8 cellular contexts compared by ENCODE assay signal in the genomic region with DNA sequence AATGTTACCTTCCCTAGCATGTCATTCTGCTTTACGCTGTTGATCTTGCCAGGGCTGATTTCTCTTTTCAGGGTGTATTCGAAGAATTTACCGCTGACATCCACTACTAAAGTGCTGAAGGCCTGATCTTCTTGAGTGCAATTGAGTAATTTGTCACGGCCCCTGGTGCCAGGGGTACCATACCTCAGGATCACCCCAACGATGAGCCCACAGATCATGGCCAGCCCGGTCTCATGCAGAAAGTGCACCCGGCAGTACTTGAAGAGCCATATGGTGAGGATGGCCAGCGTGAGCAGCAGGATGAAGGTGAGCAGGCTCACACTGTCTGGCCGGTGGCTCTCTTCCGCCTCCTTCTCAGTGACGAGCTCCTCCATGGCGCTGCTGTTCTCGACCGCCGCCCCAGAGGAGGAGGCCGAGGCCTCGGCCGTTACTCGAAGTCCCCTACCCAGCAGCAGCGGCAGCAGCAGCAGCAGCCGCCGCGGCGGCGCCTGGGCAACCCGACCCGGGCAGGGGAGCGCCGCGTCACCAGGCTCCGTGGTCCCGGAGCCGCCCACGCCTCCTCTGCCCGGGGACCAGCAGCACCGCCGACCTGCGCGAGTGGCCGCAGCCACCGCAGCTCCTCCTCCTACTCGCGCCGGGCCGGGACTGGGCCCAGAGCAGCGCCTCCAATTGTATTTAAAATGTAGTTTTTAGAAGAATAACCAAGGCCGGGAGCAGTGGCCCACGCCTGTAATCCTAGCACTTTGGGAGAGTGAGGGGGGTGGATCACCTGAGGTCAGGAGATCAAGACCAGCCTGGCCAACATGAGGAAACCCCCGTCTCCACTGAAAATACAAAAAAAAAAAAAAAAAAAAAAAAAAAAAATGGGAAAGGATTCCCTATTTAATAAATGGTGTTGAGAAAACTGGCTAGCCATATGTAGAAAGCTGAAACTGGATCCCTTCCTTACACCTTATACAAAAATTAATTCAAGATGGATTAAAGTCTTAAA. TPM values are rescaled to one million over a fixed set of nuclear protein-coding genes. Genes with fewer than 3 reads are reported as not detected.
A peak's percentile ranks its signal among the peaks of the same experiment; 100 is the strongest.
DNase-seq lines count a peak whose midpoint lies in the region; ATAC-seq and TF ChIP-seq lines count a peak whose summit lies in the region.

No MANE protein-coding gene starts in this region.

- no peaks in the 10 kb centered on the region for H3K9me3 Mint-ChIP-seq in natural killer cell treated with Interleukin-12 subunit alpha and Interleukin-12 subunit beta and Interleukin-15 and Interleukin-18, amount 100 ng/mL, for 72 hours

- WGBS in aorta, 2 donors = 12% methylated on average over 49 of the region's 49 CpGs

- TF ChIP-seq CTCF in fibroblast of mammary gland (conservative IDR thresholded peaks at IDR 0.05; ENCODE audit: control insufficient read depth, insufficient read depth, low read depth, low read length) = no peak

- ATAC-seq in HG03103 (IDR thresholded peaks at IDR 0.05; ENCODE audit: low read depth, unreplicated experiment) (peak; percentile 58), aorta (ENCODE audit: low FRiP score) (peak; percentile 84)
- ATAC-seq in natural killer cell treated with Interleukin-12 subunit alpha and Interleukin-12 subunit beta and Interleukin-15 and Interleukin-18, amount 100 ng/mL, for 72 hours = peak; percentile 90 to 94

- no peaks in the 10 kb centered on the region for H3K9me3 ChIP-seq in aorta (ENCODE audit: control insufficient read depth, low read length)

- in situ Hi-C loops in KBM-7 (cut with MboI; ENCODE audit: low pct_unique_long_range_greater_than_20kb, low sequenced_read_pairs) = no loop called here

- H3K4me3 Mint-ChIP-seq in natural killer cell treated with Interleukin-12 subunit alpha and Interleukin-12 subunit beta and Interleukin-15 and Interleukin-18, amount 100 ng/mL, for 72 hours = peak overlapping the region; percentile 76

- intact Hi-C loops in aorta (cut with DNase I) = no loop called here

- no peaks in the 10 kb centered on the region for H3K36me3 ChIP-seq in aorta (ENCODE audit: control insufficient read depth in 1 of 2, insufficient read depth in 2 of 2, low read length in 1 of 2)

- peak; percentile 54 for DNase-seq in EL
- peak in 2 of 3 experiments; percentile 10 to 31 for DNase-seq in activated CD8-positive, alpha-beta memory T cell treated with anti-CD3 and anti-CD28 coated beads for 48 hours (ENCODE audit: low read depth in 2 of 3, low spot score in 2 of 3)
- DNase-seq in fibroblast of mammary gland (ENCODE audit: low read depth) = peak; percentile 30
- DNase-seq in natural killer cell treated with Interleukin-12 subunit alpha and Interleukin-12 subunit beta and Interleukin-15 and Interleukin-18, amount 100 ng/mL, for 72 hours (ENCODE audit: low spot score) = no peak
- DNase-seq in aorta = peak; percentile 75 to 90
- no peak for DNase-seq in KBM-7
- no peak for DNase-seq in NCI-H2081 treated with DMSO at 0.1 percent for 48 hours (lab: John Stamatoyannopoulos, UW)

- H3K4me1 ChIP-seq in aorta (ENCODE audit: control insufficient read depth in 1 of 2, insufficient read depth in 2 of 2, low read length in 2 of 2) = no peaks in the 10 kb centered on the region

- H3K27me3 ChIP-seq in aorta (ENCODE audit: control insufficient read depth in 1 of 2, insufficient read depth in 2 of 2, low read length in 1 of 2) = no peaks in the 10 kb centered on the region

- H3K4me1 Mint-ChIP-seq in natural killer cell treated with Interleukin-12 subunit alpha and Interleukin-12 subunit beta and Interleukin-15 and Interleukin-18, amount 100 ng/mL, for 72 hours (ENCODE audit: low read depth in 2 of 2) = peaks cover 6 to 8% of the 10 kb centered on the region in 2 donors

- peaks cover 22 to 27% of the 10 kb centered on the region in 2 donors for H3K27me3 Mint-ChIP-seq in natural killer cell treated with Interleukin-12 subunit alpha and Interleukin-12 subunit beta and Interleukin-15 and Interleukin-18, amount 100 ng/mL, for 72 hours

- H3K27ac Mint-ChIP-seq in natural killer cell treated with Interleukin-12 subunit alpha and Interleukin-12 subunit beta and Interleukin-15 and Interleukin-18, amount 100 ng/mL, for 72 hours = no peak overlapping the region

- H3K27ac ChIP-seq in aorta (ENCODE audit: low read depth in 1 of 2, low read length in 2 of 2) = no peak overlapping the region

- peak overlapping the region; percentile 29 for H3K4me3 ChIP-seq in fibroblast of mammary gland (ENCODE audit: control insufficient read depth, low read depth, low read length)
- H3K4me3 ChIP-seq in aorta (ENCODE audit: low read length in 2 of 2) = peak overlapping the region; percentile 2 to 11

- H3K36me3 Mint-ChIP-seq in natural killer cell treated with Interleukin-12 subunit alpha and Interleukin-12 subunit beta and Interleukin-15 and Interleukin-18, amount 100 ng/mL, for 72 hours = peaks cover 5% of the 10 kb centered on the region

RNA-seq across cellular contexts. Expression of gene TMPO, which starts 58.5 kb away (rescaled TPM):
- 100 to 1,000 TPM; 147 to 219 TPM for total RNA-seq in natural killer cell treated with Interleukin-12 subunit alpha and Interleukin-12 subunit beta and Interleukin-15 and Interleukin-18, amount 100 ng/mL, for 72 hours
- 10 to 100 TPM; 32.5 to 48.3 TPM for total RNA-seq in aorta
- 10 to 100 TPM; 15.2 to 18.8 TPM for polyA plus RNA-seq in aorta

Comparison
In these comparisons a context has a peak if more than half of its experiments do, and no peak if none do; other contexts are left out.
1. DNase-seq: peak in EL (single experiment), activated CD8-positive, alpha-beta memory T cell treated with anti-CD3 and anti-CD28 coated beads for 48 hours (2 of 3), fibroblast of mammary gland (single experiment) and aorta (2 of 2); none in natural killer cell treated with Interleukin-12 subunit alpha and Interleukin-12 subunit beta and Interleukin-15 and Interleukin-18, amount 100 ng/mL, for 72 hours (single experiment), KBM-7 (single experiment) and NCI-H2081 treated with DMSO at 0.1 percent for 48 hours (single experiment).
2. Peak in every context shown above with its lines, with median percentiles within 50 percentile points of each other: ATAC-seq.